In the genomic region with DNA sequence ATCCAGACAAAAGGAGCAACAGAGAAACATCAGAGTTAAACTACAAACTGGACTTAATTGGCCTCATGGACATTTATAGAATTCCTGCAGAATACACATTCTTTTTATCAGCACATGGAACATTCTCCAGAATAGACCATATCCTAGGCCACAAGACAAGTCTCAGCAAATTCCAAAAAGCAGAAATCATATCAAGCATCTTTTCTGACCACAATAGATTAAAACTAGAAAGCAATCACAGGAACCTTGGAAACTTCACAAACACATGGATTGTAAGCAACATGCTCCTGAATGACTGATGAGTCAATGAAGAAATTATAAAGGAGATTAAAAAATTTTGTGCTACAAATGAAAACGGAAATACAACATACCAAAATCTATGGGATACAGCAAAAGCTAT, we compare ENCODE assay signal across 28 cellular contexts.
DNase-seq lines count a peak whose midpoint lies in the region; ATAC-seq, FAIRE-seq and TF ChIP-seq lines count a peak whose summit lies in the region.
"Had no signal": no experiment of that assay in that cellular context is flagged by ENCODE, and none has a peak within 500 bp of the region (broad histone marks: within the 10 kb centered on the region; RNA-seq: fewer than 3 reads in every experiment).

No MANE protein-coding gene starts in this region.

- H3K27ac Mint-ChIP-seq in MCF 10A (ENCODE audit: low read depth, unreplicated experiment): no peak overlapping the region
- H3K27ac Mint-ChIP-seq: CD8-positive, alpha-beta memory T cell had no signal

- dilution Hi-C loops in mammary epithelial cell (cut with HindIII; ENCODE audit: low sequenced_read_pairs): no loop called here

- POLR2A ChIA-PET in MCF 10A (lab: Yijun Ruan, JAX): no interaction called here

- ATAC-seq in gastroesophageal sphincter: no peak
- ATAC-seq: Right ventricle myocardium inferior had no signal

- H2AFZ ChIP-seq in mammary epithelial cell (ENCODE audit: low read depth, low read length): no peak overlapping the region

- H3K27ac ChIP-seq in mammary epithelial cell (ENCODE audit: insufficient read depth, low read depth, low read length) (no peak overlapping the region), gastroesophageal sphincter (no peak overlapping the region), thyroid gland (no peak overlapping the region)
- H3K27ac ChIP-seq: 22Rv1, C4-2B, KMS-11, SJSA1 had no signal

- no peak for TF ChIP-seq EP300 in gastroesophageal sphincter (IDR thresholded peaks at IDR 0.05)

- H3K9me3 Mint-ChIP-seq in MCF 10A (ENCODE audit: unreplicated experiment): peaks cover 9% of the 10 kb centered on the region

- DNase-seq in mammary epithelial cell (peak; percentile 59), MCF 10A (ENCODE audit: unreplicated experiment) (no peak), choroid plexus epithelial cell (ENCODE audit: low read depth) (peak; percentile 41), foreskin melanocyte (peak; percentile 59), NCI-H69 (lab: John Stamatoyannopoulos, UW) (no peak), D721Med (ENCODE audit: insufficient read length, low spot score) (no peak), thyroid gland (no peak)
- DNase-seq: ACHN; AML-193; Calu3; CD8-positive, alpha-beta memory T cell; GOT3; HCEC 1CT; IMR-90; NCI-H1105; NCI-H146; NCI-H2029 treated with DMSO at 0.1 percent for 48 hours; NCI-H345; NCI-H524; OCI-M1 had no signal

- TF ChIP-seq POLR2A in gastroesophageal sphincter (IDR thresholded peaks at IDR 0.05): no peak
- no peak for TF ChIP-seq POLR2A in thyroid gland (IDR thresholded peaks at IDR 0.05)

- H3K36me3 Mint-ChIP-seq in MCF 10A (ENCODE audit: insufficient read depth, unreplicated experiment): no peaks in the 10 kb centered on the region
- H3K36me3 Mint-ChIP-seq: CD8-positive, alpha-beta memory T cell had no signal

- TF ChIP-seq CTCF in mammary epithelial cell (conservative IDR thresholded peaks at IDR 0.05 in 1 of 2, IDR thresholded peaks at IDR 0.05 in 1 of 2; ENCODE audit: extremely low read depth in 1 of 2, insufficient read depth in 1 of 2, low read depth in 1 of 2, low read length in 2 of 2) (no peak), MCF 10A (IDR thresholded peaks at IDR 0.05; ENCODE audit: unreplicated experiment) (no peak), choroid plexus epithelial cell (conservative IDR thresholded peaks at IDR 0.05; ENCODE audit: low read depth, low read length) (no peak), gastroesophageal sphincter (IDR thresholded peaks at IDR 0.05) (no peak), D721Med (IDR thresholded peaks at IDR 0.05; ENCODE audit: insufficient read depth, missing control alignments) (no peak), thyroid gland (IDR thresholded peaks at IDR 0.05) (no peak)

- no peak for FAIRE-seq in D721Med (lab: Jason Lieb, UNC)
- FAIRE-seq: G401.6, GM18507 had no signal

- H3K36me3 ChIP-seq in mammary epithelial cell (ENCODE audit: insufficient read depth, low read length): no peaks in the 10 kb centered on the region
- no peaks in the 10 kb centered on the region for H3K36me3 ChIP-seq in gastroesophageal sphincter
- no peaks in the 10 kb centered on the region for H3K36me3 ChIP-seq in thyroid gland
- H3K36me3 ChIP-seq: SJSA1 had no signal

- H3K27me3 ChIP-seq in mammary epithelial cell (ENCODE audit: insufficient read depth, low read length): no peaks in the 10 kb centered on the region
- H3K27me3 ChIP-seq in gastroesophageal sphincter: no peaks in the 10 kb centered on the region
- H3K27me3 ChIP-seq in thyroid gland: no peaks in the 10 kb centered on the region
- H3K27me3 ChIP-seq: SJSA1 had no signal

- H3K4me1 ChIP-seq in mammary epithelial cell (ENCODE audit: insufficient read depth, low read length) (no peaks in the 10 kb centered on the region), gastroesophageal sphincter (no peaks in the 10 kb centered on the region), thyroid gland (no peaks in the 10 kb centered on the region)
- H3K4me1 ChIP-seq: SJSA1 had no signal

- BruUV-seq in mammary epithelial cell (replicated peaks; lab: Mats Ljungman, UMichigan) (no TSS peak), MCF 10A (replicated peaks; lab: Mats Ljungman, UMichigan) (no TSS peak)

- WGBS in mammary epithelial cell (ENCODE audit: low coverage, missing lambda C conversion rate): 0% methylated on average over 1 of the region's 1 CpG
- 64 to 80% methylated on average over 1 of the region's 1 CpG for WGBS in gastroesophageal sphincter (ENCODE audit: low coverage in 1 of 2), 2 donors
- WGBS in thyroid gland, 2 donors: 87 to 88% methylated on average over 1 of the region's 1 CpG

- H3K9ac ChIP-seq in mammary epithelial cell (ENCODE audit: insufficient read depth, low read length): no peak overlapping the region
- H3K9ac ChIP-seq: KMS-11 had no signal

- H3K27me3 Mint-ChIP-seq in MCF 10A (ENCODE audit: insufficient read depth, unreplicated experiment): no peaks in the 10 kb centered on the region
- H3K27me3 Mint-ChIP-seq: CD8-positive, alpha-beta memory T cell had no signal

- H4K20me1 ChIP-seq in mammary epithelial cell (ENCODE audit: insufficient read depth, low read length): no peaks in the 10 kb centered on the region

- H3K4me2 ChIP-seq in mammary epithelial cell (ENCODE audit: insufficient read depth, low read depth, low read length): no peak overlapping the region
- H3K4me2 ChIP-seq: KMS-11 had no signal

- in situ Hi-C loops in mammary epithelial cell (cut with MboI; ENCODE audit: low sequenced_read_pairs in 2 of 2): no loop called here

- CTCF ChIA-PET in mammary epithelial cell (lab: Charles Lee; ENCODE audit: low non-redundant PET) (no interaction called here), MCF 10A (lab: Yijun Ruan, JAX) (no interaction called here)

- H3K79me2 ChIP-seq in mammary epithelial cell (ENCODE audit: insufficient read depth, low read length): no peaks in the 10 kb centered on the region

- H3K4me3 Mint-ChIP-seq in MCF 10A (ENCODE audit: unreplicated experiment): no peak overlapping the region
- H3K4me3 Mint-ChIP-seq: CD8-positive, alpha-beta memory T cell had no signal

- intact Hi-C loops in mammary epithelial cell (cut with micrococcal nuclease) (no loop called here), MCF 10A (cut with micrococcal nuclease) (no loop called here), thyroid gland (cut with DNase I) (no loop called here)

- H3K4me3 ChIP-seq in mammary epithelial cell (replicated peaks in 1 of 3; ENCODE audit: insufficient read depth in 1 of 3, low read depth in 2 of 3, low read length in 3 of 3) (no peak overlapping the region), choroid plexus epithelial cell (ENCODE audit: low read depth, low read length) (no peak overlapping the region), gastroesophageal sphincter (no peak overlapping the region), thyroid gland (replicated peaks in 1 of 3) (no peak overlapping the region)
- H3K4me3 ChIP-seq: SJSA1 had no signal

- no peaks in the 10 kb centered on the region for H3K9me3 ChIP-seq in mammary epithelial cell (replicated peaks; ENCODE audit: insufficient read depth, low read length)
- no peaks in the 10 kb centered on the region for H3K9me3 ChIP-seq in gastroesophageal sphincter
- no peaks in the 10 kb centered on the region for H3K9me3 ChIP-seq in thyroid gland
- H3K9me3 ChIP-seq: SJSA1 had no signal

- H3K4me1 Mint-ChIP-seq in MCF 10A (ENCODE audit: insufficient read depth, unreplicated experiment): peaks cover 15% of the 10 kb centered on the region
- H3K4me1 Mint-ChIP-seq: CD8-positive, alpha-beta memory T cell had no signal

Comparison
In these comparisons a context has a peak if more than half of its experiments do, and no peak if none do; other contexts are left out.
1. DNase-seq: peak in mammary epithelial cell (single experiment), choroid plexus epithelial cell (single experiment) and foreskin melanocyte (single experiment); none in MCF 10A (single experiment), NCI-H69 (single experiment), D721Med (single experiment) and thyroid gland (0 of 2).